In genomic region chr14:103527408-103528157, GRCh38 we compare ENCODE assay signal across 8 cellular contexts. TPM values are rescaled to one million over a fixed set of nuclear protein-coding genes. Genes with fewer than 3 reads are reported as not detected.
DNase-seq lines count a peak whose midpoint lies in the region; ATAC-seq and TF ChIP-seq lines count a peak whose summit lies in the region.

No MANE protein-coding gene starts in this region.

- no peaks in the 10 kb centered on the region for H3K9me3 ChIP-seq in CD8-positive, alpha-beta memory T cell (ENCODE audit: low read length)
- no peaks in the 10 kb centered on the region for H3K9me3 ChIP-seq in HUES6 (ENCODE audit: control insufficient read depth, insufficient read depth, low read depth, low read length)
- H3K9me3 ChIP-seq in body of pancreas, result no peaks in the 10 kb centered on the region

- H3K36me3 Mint-ChIP-seq in CD8-positive, alpha-beta memory T cell, result peaks cover 0 to 6% (median 0%) of the 10 kb centered on the region in 3 donors
- H3K36me3 Mint-ChIP-seq in natural killer cell, result no peaks in the 10 kb centered on the region

- ATAC-seq in body of pancreas (no peak), natural killer cell (no peak)

- H3K27ac Mint-ChIP-seq in CD8-positive, alpha-beta memory T cell, result peak overlapping the region; percentile 9 to 97 (median 76)
- peak overlapping the region; percentile 67 to 76 for H3K27ac Mint-ChIP-seq in natural killer cell

- peaks cover 34% of the 10 kb centered on the region for H3K4me1 ChIP-seq in CD8-positive, alpha-beta memory T cell (ENCODE audit: insufficient read depth, low read length)
- H3K4me1 ChIP-seq in HUES6 (ENCODE audit: control insufficient read depth, insufficient read depth, low read length) (peaks cover 24% of the 10 kb centered on the region), body of pancreas (peaks cover 80% of the 10 kb centered on the region)

- H3K27me3 Mint-ChIP-seq in CD8-positive, alpha-beta memory T cell, result peaks cover 4 to 5% of the 10 kb centered on the region in 2 donors
- H3K27me3 Mint-ChIP-seq in natural killer cell (ENCODE audit: low read depth in 2 of 2), result no peaks in the 10 kb centered on the region

- no peak overlapping the region for H3K27ac ChIP-seq in CD8-positive, alpha-beta memory T cell (ENCODE audit: low read depth, low read length)
- H3K27ac ChIP-seq in HUES6 (ENCODE audit: low read depth, low read length), result no peak overlapping the region
- peak overlapping the region; percentile 82 to 93 (median 87) for H3K27ac ChIP-seq in body of pancreas

- TF ChIP-seq POLR2A in body of pancreas (IDR thresholded peaks at IDR 0.05), result no peak

- peak overlapping the region; percentile 84 for H3K9ac ChIP-seq in HUES6 (ENCODE audit: low read length)

- POLR2A ChIA-PET in CD8-positive, alpha-beta memory T cell (lab: Charles Lee), result interaction anchor here (1.4 kb wide), 1 partner anchor 35 kb away, joined by 6 read pairs; the partner anchor contains the start of genes BAG5 and COA8

- no peaks in the 10 kb centered on the region for H3K27me3 ChIP-seq in CD8-positive, alpha-beta memory T cell (ENCODE audit: insufficient read depth, low read length, poor library complexity, severe bottlenecking)
- H3K27me3 ChIP-seq in HUES6 (ENCODE audit: control insufficient read depth, insufficient read depth, low read length), result peaks cover 22% of the 10 kb centered on the region
- no peaks in the 10 kb centered on the region for H3K27me3 ChIP-seq in body of pancreas

- H3K36me3 ChIP-seq in CD8-positive, alpha-beta memory T cell (ENCODE audit: insufficient read depth, low read length), result no peaks in the 10 kb centered on the region
- H3K36me3 ChIP-seq in HUES6 (ENCODE audit: control insufficient read depth, insufficient read depth, low read length), result peaks cover 10% of the 10 kb centered on the region
- no peaks in the 10 kb centered on the region for H3K36me3 ChIP-seq in body of pancreas (replicated peaks in 1 of 2; ENCODE audit: insufficient read depth in 1 of 2, low read depth in 2 of 2)

- H3K4me1 Mint-ChIP-seq in CD8-positive, alpha-beta memory T cell, result peaks cover 13 to 45% (median 31%) of the 10 kb centered on the region in 3 donors
- peaks cover 21 to 47% of the 10 kb centered on the region in 2 donors for H3K4me1 Mint-ChIP-seq in natural killer cell

- TF ChIP-seq CTCF in body of pancreas (IDR thresholded peaks at IDR 0.05) (no peak), natural killer cell (IDR thresholded peaks at IDR 0.05) (no peak)

- H3K9me3 Mint-ChIP-seq in CD8-positive, alpha-beta memory T cell, result no peaks in the 10 kb centered on the region
- no peaks in the 10 kb centered on the region for H3K9me3 Mint-ChIP-seq in natural killer cell

- intact Hi-C loops in body of pancreas (cut with DNase I) (no loop called here), natural killer cell (cut with micrococcal nuclease) (no loop called here)

- peak overlapping the region; percentile 63 to 97 (median 93) for H3K4me3 Mint-ChIP-seq in CD8-positive, alpha-beta memory T cell
- peak overlapping the region; percentile 95 for H3K4me3 Mint-ChIP-seq in natural killer cell

- WGBS in body of pancreas, 2 donors, result 85 to 86% methylated on average over 11 to 14 of the region's 14 CpGs

- no peak for DNase-seq in CD8-positive, alpha-beta memory T cell
- DNase-seq in GM19240 (ENCODE audit: insufficient read length, low spot score) (peak; percentile 68), body of pancreas (no peak), natural killer cell (no peak), middle frontal gyrus (ENCODE audit: extremely low spot score, low spot score) (no peak), LoVo (ENCODE audit: low spot score) (no peak), SK-N-DZ (ENCODE audit: low spot score) (no peak)

- CTCF ChIA-PET in CD8-positive, alpha-beta memory T cell (lab: Charles Lee), result interaction anchor here (0.9 to 3.0 kb wide), 2 partner anchors 9 to 19 kb away, joined by 3 to 22 read pairs; no protein-coding TSS in a partner anchor

- no peak overlapping the region for H3K4me3 ChIP-seq in CD8-positive, alpha-beta memory T cell (ENCODE audit: low read length)
- H3K4me3 ChIP-seq in HUES6 (ENCODE audit: low read depth, low read length) (peak overlapping the region; percentile 89; the same call in 1 of the 2 replicates), body of pancreas (no peak overlapping the region)

RNA-seq across cellular contexts. Expression of gene TRMT61A, which starts 1.4 kb away (rescaled TPM):
- 10 to 100 TPM; 28.4 to 29.5 TPM for total RNA-seq in CD8-positive, alpha-beta memory T cell
- 8.2 TPM for polyA plus RNA-seq in CD8-positive, alpha-beta memory T cell
- total RNA-seq in body of pancreas (10 to 100 TPM in 1 of 2 donors, 1 to 10 TPM in 1; 7.9 to 10.4 TPM), natural killer cell (1 to 10 TPM; 8.1 to 9.4 (median 9.1) TPM)
- polyA plus RNA-seq in SK-N-DZ (2014; cell fraction: cytosol; rRNA removed), result 11.0 and 13.1 TPM in 2 replicates
- 10.7 and 13.8 TPM in 2 replicates for polyA plus RNA-seq in SK-N-DZ (2014; cell fraction: nucleus; rRNA removed)

RNA-seq across cellular contexts. Expression of gene CKB, which starts 5.0 kb away (rescaled TPM):
- total RNA-seq in CD8-positive, alpha-beta memory T cell, result 1 to 10 TPM; 1.5 to 2.7 TPM
- polyA plus RNA-seq in CD8-positive, alpha-beta memory T cell, result 1.1 TPM
- total RNA-seq in body of pancreas (100 to 1,000 TPM in 1 of 2 donors, 10 to 100 TPM in 1; 92.1 to 146 TPM), natural killer cell (10 to 100 TPM in 1 of 3 donors, 1 to 10 TPM in 2; 4.0 to 37.4 (median 9.0) TPM)
- polyA plus RNA-seq in SK-N-DZ (2014; cell fraction: cytosol; rRNA removed), result 292 and 306 TPM in 2 replicates
- 803 and 868 TPM in 2 replicates for polyA plus RNA-seq in SK-N-DZ (2014; cell fraction: nucleus; rRNA removed)

RNA-seq across cellular contexts. Expression of gene BAG5, which starts 34.9 kb away (rescaled TPM):
- total RNA-seq in CD8-positive, alpha-beta memory T cell, result 10 to 100 TPM; 35.9 to 38.1 TPM
- 40.7 TPM for polyA plus RNA-seq in CD8-positive, alpha-beta memory T cell
- total RNA-seq in body of pancreas (10 to 100 TPM in 1 of 2 donors, 1 to 10 TPM in 1; 9.9 to 11.9 TPM), natural killer cell (10 to 100 TPM; 36.1 to 48.0 (median 47.0) TPM)
- polyA plus RNA-seq in SK-N-DZ (2014; cell fraction: cytosol; rRNA removed), result 10.6 and 12.5 TPM in 2 replicates
- 6.9 and 7.6 TPM in 2 replicates for polyA plus RNA-seq in SK-N-DZ (2014; cell fraction: nucleus; rRNA removed)

RNA-seq across cellular contexts. Expression of gene COA8, which starts 35.2 kb away (rescaled TPM):
- total RNA-seq in CD8-positive, alpha-beta memory T cell, result 10 to 100 TPM; 42.9 to 43.5 TPM
- 64.4 TPM for polyA plus RNA-seq in CD8-positive, alpha-beta memory T cell
- total RNA-seq in body of pancreas (10 to 100 TPM; 15.2 to 32.2 TPM), natural killer cell (10 to 100 TPM; 22.2 to 32.0 (median 24.9) TPM)
- polyA plus RNA-seq in SK-N-DZ (2014; cell fraction: cytosol; rRNA removed), result 12.2 and 20.0 TPM in 2 replicates
- polyA plus RNA-seq in SK-N-DZ (2014; cell fraction: nucleus; rRNA removed), result 3.6 and 11.8 TPM in 2 replicates

Comparison
In these comparisons a context has a peak if more than half of its experiments do, and no peak if none do; other contexts are left out.
1. H3K27ac ChIP-seq: peak in body of pancreas (4 of 4); none in CD8-positive, alpha-beta memory T cell (single experiment) and HUES6 (single experiment).